Comparison of ENCODE assay signal across 25 cellular contexts in the genomic region with DNA sequence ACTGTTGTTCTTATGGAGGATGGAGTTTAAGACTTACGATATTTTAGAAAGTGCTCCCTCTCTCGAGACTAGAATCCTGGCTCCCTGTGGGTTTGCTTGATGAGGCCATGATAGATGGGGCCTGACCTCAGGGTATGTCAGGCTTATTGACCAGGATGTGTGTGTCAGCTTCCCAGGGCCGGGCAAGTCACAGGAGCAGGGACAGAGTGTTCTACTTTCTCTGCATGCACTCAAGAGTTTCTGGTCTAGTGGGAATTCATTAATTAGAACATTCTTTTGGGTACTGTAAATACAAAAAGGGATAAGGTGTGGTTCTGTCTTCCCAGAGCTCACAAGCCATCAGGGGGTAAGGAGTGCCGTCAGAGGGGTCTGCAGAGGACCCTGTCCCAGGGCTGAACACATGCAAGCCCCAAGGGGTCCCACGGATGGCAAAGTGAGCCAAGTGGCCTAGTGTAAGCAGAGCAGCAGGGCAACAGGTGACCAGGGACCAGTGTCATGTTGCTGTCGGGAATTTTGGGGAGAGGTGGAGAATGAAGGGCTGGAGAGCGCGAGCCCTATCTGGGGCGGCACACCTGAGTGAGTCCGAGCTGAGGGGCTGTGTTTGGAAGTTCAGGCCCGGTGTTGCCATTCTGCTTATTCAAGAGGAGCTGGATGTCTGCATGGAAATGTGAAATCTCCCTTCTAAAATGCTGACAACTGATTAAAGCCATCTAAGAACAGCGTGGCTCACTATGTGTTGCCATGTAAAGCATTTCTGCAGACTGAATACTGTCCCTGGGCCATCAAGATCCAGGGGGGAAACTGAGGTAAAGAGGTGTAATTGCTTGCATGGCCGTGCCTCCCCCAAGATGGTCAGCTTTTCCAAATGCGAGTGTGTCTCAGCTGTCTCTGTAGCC.
"Had no signal": no experiment of that assay in that cellular context is flagged by ENCODE, and none has a peak within 500 bp of the region (broad histone marks: within the 10 kb centered on the region; RNA-seq: fewer than 3 reads in every experiment).

No MANE protein-coding gene starts in this region.

- H3K36me3 ChIP-seq: colonic mucosa, esophagus muscularis mucosa, gastroesophageal sphincter, heart left ventricle, thoracic aorta, transverse colon, upper lobe of right lung, uterus had no signal

- H3K9ac ChIP-seq: parathyroid adenoma had no signal

- H3K9me3 ChIP-seq: colonic mucosa, esophagus muscularis mucosa, gastroesophageal sphincter, heart left ventricle, left lung, thoracic aorta, transverse colon, upper lobe of right lung, uterus had no signal

- H3K79me2 ChIP-seq: hepatocyte, parathyroid adenoma had no signal

- H3K9me3 Mint-ChIP-seq: dendritic cell treated with granulocyte-macrophage colony-stimulating factor and Interleukin-4, amounts not matched to agents 40 ng/mL and 50 ng/mL, for 4 days; endodermal cell; stimulated activated naive CD8-positive, alpha-beta T cell treated with anti-CD3 and anti-CD28 coated beads, Interleukin-15, Interleukin-2, amounts not matched to agents 100 ng/mL and 50 ng/mL, for 24 hours had no signal

- H3K4me3 ChIP-seq: colonic mucosa, esophagus muscularis mucosa, gastroesophageal sphincter, heart left ventricle, hepatocyte, left lung, thoracic aorta, transverse colon, upper lobe of right lung, uterus had no signal

- DNase-seq: colonic mucosa; effector CD8-positive, alpha-beta T cell; endodermal cell; foreskin keratinocyte; heart left ventricle; left cardiac atrium; left lung; midbrain; naive thymus-derived CD4-positive, alpha-beta T cell; stimulated activated CD4-positive, alpha-beta T cell treated with anti-CD3 and anti-CD28 coated beads, Interleukin-2, amount 100 ng/mL, for 24 hours; stimulated activated CD4-positive, alpha-beta T cell treated with anti-CD3 and anti-CD28 coated beads, Interleukin-4, amount 100 ng/mL, for 4 hours; stimulated activated naive B cell treated with anti-CD40 and anti-IgM and Interleukin-4, amounts not matched to agents 10 μg/mL and 1 μg/mL and 100 μg/mL, for 72 hours; transverse colon; upper lobe of right lung; uterus had no signal

- H3K36me3 Mint-ChIP-seq: stimulated activated naive B cell treated with anti-CD40 and anti-IgM and Interleukin-4, amounts not matched to agents 10 μg/mL and 1 μg/mL and 100 μg/mL, for 72 hours had no signal

- H3K27me3 Mint-ChIP-seq: dendritic cell treated with granulocyte-macrophage colony-stimulating factor and Interleukin-4, amounts not matched to agents 40 ng/mL and 50 ng/mL, for 4 days; progenitor cell of endocrine pancreas had no signal

- H3K27ac ChIP-seq: colonic mucosa, esophagus muscularis mucosa, foreskin keratinocyte, gastroesophageal sphincter, heart left ventricle, hepatocyte, left lung, parathyroid adenoma, thoracic aorta, transverse colon, upper lobe of right lung, uterus had no signal

- H3K27ac Mint-ChIP-seq: dendritic cell treated with granulocyte-macrophage colony-stimulating factor and Interleukin-4, amounts not matched to agents 40 ng/mL and 50 ng/mL, for 4 days; progenitor cell of endocrine pancreas; stimulated activated naive B cell treated with anti-CD40 and anti-IgM and Interleukin-4, amounts not matched to agents 10 μg/mL and 1 μg/mL and 100 μg/mL, for 72 hours; stimulated activated naive CD8-positive, alpha-beta T cell treated with anti-CD3 and anti-CD28 coated beads, Interleukin-15, Interleukin-2, amounts not matched to agents 100 ng/mL and 50 ng/mL, for 24 hours had no signal

- FAIRE-seq: islet of Langerhans had no signal

- H3K4me1 ChIP-seq: colonic mucosa, esophagus muscularis mucosa, foreskin keratinocyte, gastroesophageal sphincter, heart left ventricle, left lung, parathyroid adenoma, transverse colon, upper lobe of right lung, uterus had no signal

- H3K4me1 Mint-ChIP-seq: stimulated activated naive B cell treated with anti-CD40 and anti-IgM and Interleukin-4, amounts not matched to agents 10 μg/mL and 1 μg/mL and 100 μg/mL, for 72 hours had no signal

- ATAC-seq: foreskin keratinocyte; gastroesophageal sphincter; heart left ventricle; left cardiac atrium; left lung; naive thymus-derived CD4-positive, alpha-beta T cell; sciatic nerve; stimulated activated naive B cell treated with anti-CD40 and anti-IgM and Interleukin-4, amounts not matched to agents 10 μg/mL and 1 μg/mL and 100 μg/mL, for 72 hours; upper lobe of right lung had no signal

- H3K4me2 ChIP-seq: hepatocyte had no signal

- H3K4me3 Mint-ChIP-seq: dendritic cell treated with granulocyte-macrophage colony-stimulating factor and Interleukin-4, amounts not matched to agents 40 ng/mL and 50 ng/mL, for 4 days; endodermal cell; naive thymus-derived CD4-positive, alpha-beta T cell; stimulated activated naive B cell treated with anti-CD40 and anti-IgM and Interleukin-4, amounts not matched to agents 10 μg/mL and 1 μg/mL and 100 μg/mL, for 72 hours; stimulated activated naive CD8-positive, alpha-beta T cell treated with anti-CD3 and anti-CD28 coated beads, Interleukin-15, Interleukin-2, amounts not matched to agents 100 ng/mL and 50 ng/mL, for 24 hours had no signal

- H3K27me3 ChIP-seq: colonic mucosa, esophagus muscularis mucosa, foreskin keratinocyte, gastroesophageal sphincter, left lung, transverse colon, upper lobe of right lung, uterus had no signal

- H2AFZ ChIP-seq: hepatocyte, parathyroid adenoma had no signal
